In genomic region chr19:6032827-6033226, GRCh38 we compare ENCODE assay signal across 14 cellular contexts. TPM values are rescaled to one million over a fixed set of nuclear protein-coding genes. Genes with fewer than 3 reads are reported as not detected.
A peak's percentile ranks its signal among the peaks of the same experiment; 100 is the strongest.
DNase-seq lines count a peak whose midpoint lies in the region; ATAC-seq, FAIRE-seq and TF ChIP-seq lines count a peak whose summit lies in the region.
"Had no signal": no experiment of that assay in that cellular context is flagged by ENCODE, and none has a peak within 500 bp of the region (broad histone marks: within the 10 kb centered on the region; RNA-seq: fewer than 3 reads in every experiment).

No MANE protein-coding gene starts in this region.

- TF ChIP-seq POLR2A in GM12892 (IDR thresholded peaks at IDR 0.05; ENCODE audit: low read depth, low read length): no peak

- H3K4me1 ChIP-seq in left ventricle myocardium inferior: no peaks in the 10 kb centered on the region
- H3K4me1 ChIP-seq: Caco-2 had no signal

- H3K27ac ChIP-seq in left ventricle myocardium inferior (replicated peaks): no peak overlapping the region

- FAIRE-seq in GM12892 (lab: Jason Lieb, UNC): no peak

- no peak for ATAC-seq in left ventricle myocardium superior

- H3K4me1 Mint-ChIP-seq in osteocyte (ENCODE audit: unreplicated experiment): no peaks in the 10 kb centered on the region

- H3K4me3 Mint-ChIP-seq in osteocyte (ENCODE audit: unreplicated experiment): no peak overlapping the region

- H3K27me3 ChIP-seq in left ventricle myocardium inferior (ENCODE audit: low read depth): no peaks in the 10 kb centered on the region

- TF ChIP-seq CTCF in left ventricle myocardium inferior (IDR thresholded peaks at IDR 0.05; ENCODE audit: borderline replicate concordance) (no peak), osteocyte (IDR thresholded peaks at IDR 0.05) (no peak)

- H3K36me3 Mint-ChIP-seq in osteocyte (ENCODE audit: unreplicated experiment): peaks cover 3% of the 10 kb centered on the region

- H3K27me3 Mint-ChIP-seq in osteocyte (ENCODE audit: unreplicated experiment): no peaks in the 10 kb centered on the region

- no peak overlapping the region for H3K27ac Mint-ChIP-seq in osteocyte (ENCODE audit: unreplicated experiment)

- DNase-seq in left ventricle myocardium superior (peak; percentile 13), left ventricle myocardium inferior (no peak), ecto neural progenitor cell (ENCODE audit: low spot score) (peak; percentile 32), osteocyte (ENCODE audit: extremely low spot score, unreplicated experiment) (peak; percentile 40), NCI-H1694 treated with DMSO at 0.1 percent for 48 hours (lab: John Stamatoyannopoulos, UW) (no peak), foreskin melanocyte (no peak), GM12892 (ENCODE audit: insufficient read length) (no peak)
- DNase-seq: AML-193, Caco-2, DMS53, Kasumi-1, NCI-H2029, NCI-H510A, RPMI8226 had no signal

- peaks cover 6% of the 10 kb centered on the region for H3K9me3 ChIP-seq in left ventricle myocardium inferior (replicated peaks)
- H3K9me3 ChIP-seq: Caco-2 had no signal

- no peak overlapping the region for H3K4me3 ChIP-seq in left ventricle myocardium inferior

- intact Hi-C loops in left ventricle myocardium superior (cut with micrococcal nuclease) (no loop called here), left ventricle myocardium inferior (cut with micrococcal nuclease) (no loop called here)

- peaks cover 7% of the 10 kb centered on the region for H3K9me3 Mint-ChIP-seq in osteocyte (ENCODE audit: unreplicated experiment)

- peaks cover 16% of the 10 kb centered on the region for H3K36me3 ChIP-seq in left ventricle myocardium inferior

RNA-seq across cellular contexts. Expression of gene RANBP3, which starts 54.9 kb away (rescaled TPM):
- total RNA-seq in left ventricle myocardium superior (76.6 TPM), left ventricle myocardium inferior (54.8 TPM), osteocyte (74.9 and 81.9 TPM in 2 replicates)
- 34.6 TPM for polyA plus RNA-seq in GM12892 (2012; ENCODE audit: missing spikeins)

Comparison
In these comparisons a context has a peak if more than half of its experiments do, and no peak if none do; other contexts are left out.
1. DNase-seq: peak in left ventricle myocardium superior (single experiment), ecto neural progenitor cell (single experiment) and osteocyte (single experiment); none in left ventricle myocardium inferior (single experiment), NCI-H1694 treated with DMSO at 0.1 percent for 48 hours (single experiment), foreskin melanocyte (single experiment) and GM12892 (single experiment).